8 cellular contexts compared by ENCODE assay signal in the genomic region with DNA sequence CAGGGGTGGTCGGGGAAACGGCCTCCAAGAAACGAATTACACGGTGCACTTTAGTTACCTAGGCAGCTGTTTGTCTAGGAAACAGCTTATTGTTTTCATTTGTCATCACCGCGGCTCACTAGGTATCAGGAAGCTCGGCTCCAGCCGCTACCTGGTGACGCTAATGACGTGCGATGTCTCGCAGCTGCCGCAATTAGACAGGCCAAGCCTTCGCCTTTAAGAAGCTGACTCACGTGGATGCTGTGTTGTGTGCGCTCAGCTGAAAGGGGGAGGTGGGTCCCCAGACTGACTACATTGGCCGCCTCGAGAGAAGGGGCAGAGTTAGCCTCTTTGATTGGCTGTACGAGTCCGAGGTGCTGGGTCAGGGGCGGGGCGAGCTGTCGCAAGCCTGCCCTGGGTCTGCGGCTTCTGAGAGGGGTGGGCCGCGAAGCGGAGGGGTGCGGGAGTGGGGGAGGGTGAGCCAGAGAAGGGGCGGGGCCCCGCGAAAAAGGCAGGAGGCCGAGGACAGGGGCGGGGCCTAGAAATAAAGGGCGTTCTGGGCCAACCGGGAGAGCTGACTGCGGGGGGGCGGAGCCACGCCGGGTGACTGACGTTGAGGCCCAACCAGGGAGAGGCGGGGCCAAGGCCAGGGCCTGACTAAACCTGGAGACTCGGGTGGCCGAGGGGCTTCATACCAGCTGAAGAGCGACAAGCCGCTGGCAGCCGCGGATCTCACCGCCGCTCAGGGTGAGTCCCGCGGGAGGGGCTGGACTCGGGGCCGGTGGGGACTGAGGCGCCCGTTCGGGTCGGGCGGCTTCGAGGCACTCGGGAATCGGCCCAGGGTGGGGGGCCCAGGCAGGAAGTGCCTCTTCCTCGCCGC. TPM values are rescaled to one million over a fixed set of nuclear protein-coding genes. Genes with fewer than 3 reads are reported as not detected.
A peak's percentile ranks its signal among the peaks of the same experiment; 100 is the strongest.
DNase-seq lines count a peak whose midpoint lies in the region; ATAC-seq, FAIRE-seq and TF ChIP-seq lines count a peak whose summit lies in the region.

A gene (plus strand): TSS at position 671 of the 859 bp plus-strand sequence. CDS start 9,645 bp downstream, outside the sequence.

- FAIRE-seq in HepG2 (lab: Jason Lieb, UNC) = peak; percentile 92

- peak within 1 kb of the TSS; percentile 85 to 96 (median 93) for H3K4me3 ChIP-seq in HepG2 (replicated peaks in 1 of 3; ENCODE audit: insufficient read depth in 1 of 3, low read depth in 2 of 3, low read length in 3 of 3)

- DNase-seq in CD1c-positive myeloid dendritic cell (ENCODE audit: extremely low spot score) = peak; percentile 99
- DNase-seq in NCI-H82 treated with DMSO at 0.1 percent for 48 hours (lab: John Stamatoyannopoulos, UW; ENCODE audit: unreplicated experiment) = peak; percentile 100
- DNase-seq in activated CD4-positive, alpha-beta memory T cell treated with anti-CD3 and anti-CD28 coated beads for 36 hours = peak; percentile 99
- peak; percentile 93 to 99 for DNase-seq in dermis microvascular lymphatic vessel endothelial cell (ENCODE audit: low read depth in 2 of 2)
- DNase-seq in HepG2 (ENCODE audit: low spot score) = peak; percentile 98
- peak; percentile 99 for DNase-seq in stimulated activated CD4-positive, alpha-beta T cell treated with anti-CD3 and anti-CD28 coated beads, Interleukin-4, amount 100 ng/mL, for 1 hour

- peaks cover 44% of the 10 kb centered on the region for H3K4me1 ChIP-seq in HepG2 (ENCODE audit: insufficient read depth, low read length)

- no peaks in the 10 kb centered on the region for H3K9me3 Mint-ChIP-seq in activated CD4-positive, alpha-beta memory T cell treated with anti-CD3 and anti-CD28 coated beads for 36 hours

- H3K27ac Mint-ChIP-seq in activated CD4-positive, alpha-beta memory T cell treated with anti-CD3 and anti-CD28 coated beads for 36 hours = peak within 1 kb of the TSS; percentile 95

- TF ChIP-seq RAD21 in HepG2 (CRISPR knock-in tag; IDR thresholded peaks at IDR 0.05) = no peak

- no peaks in the 10 kb centered on the region for H3K36me3 ChIP-seq in HepG2 (replicated peaks in 1 of 2; ENCODE audit: control insufficient read depth in 1 of 2, insufficient read depth in 2 of 2, low read length in 2 of 2)

- CTCF ChIA-PET in activated CD4-positive, alpha-beta memory T cell treated with anti-CD3 and anti-CD28 coated beads for 36 hours (lab: Charles Lee) = interaction anchor here (0.5 to 7.2 kb wide), 7 partner anchors 11 to 565 kb away, joined by 3 to 102 read pairs (median 4); no protein-coding TSS in a partner anchor
- CTCF ChIA-PET in HepG2 (lab: Yijun Ruan, JAX; ENCODE audit: low intra/inter-chr PET ratio, low total read pairs) = no interaction called here

- peak; percentile 74 to 85 for TF ChIP-seq POLR2A in HepG2 (IDR thresholded peaks at IDR 0.05; ENCODE audit: insufficient read depth in 1 of 2, low read depth in 2 of 2, low read length in 2 of 2)

- peak within 1 kb of the TSS; percentile 89 for H3K27ac ChIP-seq in HepG2 (ENCODE audit: extremely low read length, insufficient read depth, low read length)

- H3K4me3 Mint-ChIP-seq in activated CD4-positive, alpha-beta memory T cell treated with anti-CD3 and anti-CD28 coated beads for 36 hours = peak within 1 kb of the TSS; percentile 82

- H3K27me3 Mint-ChIP-seq in activated CD4-positive, alpha-beta memory T cell treated with anti-CD3 and anti-CD28 coated beads for 36 hours = no peaks in the 10 kb centered on the region

- H4K20me1 ChIP-seq in HepG2 (ENCODE audit: insufficient read depth, low read length) = peaks cover 10% of the 10 kb centered on the region; the same call in 1 of the 2 replicates

- BruUV-seq in HepG2 (replicated peaks; lab: Mats Ljungman, UMichigan) = no TSS peak

- TF ChIP-seq EP300 in HepG2 (IDR thresholded peaks at IDR 0.05; ENCODE audit: low read depth in 2 of 2, low read length in 2 of 2) (peak in 1 of 2 experiments; percentile 38; a peak in 2 of 4 replicates), HepG2 (CRISPR knock-in tag; IDR thresholded peaks at IDR 0.05; ENCODE audit: borderline replicate concordance) (no peak)

- H3K4me2 ChIP-seq in HepG2 (ENCODE audit: low read depth, low read length) = peak within 1 kb of the TSS; percentile 91

- peak within 1 kb of the TSS; percentile 45 for H2AFZ ChIP-seq in HepG2 (ENCODE audit: low read length)

- peaks cover 6% of the 10 kb centered on the region for H3K36me3 Mint-ChIP-seq in activated CD4-positive, alpha-beta memory T cell treated with anti-CD3 and anti-CD28 coated beads for 36 hours

- under 1% methylated on average over 40 of the region's 63 CpGs for WGBS in HepG2 (ENCODE audit: low lambda C conversion rate)

- ATAC-seq in GM19438 (IDR thresholded peaks at IDR 0.05; ENCODE audit: low read depth, unreplicated experiment) = peak; percentile 90
- ATAC-seq in HG03575 (IDR thresholded peaks at IDR 0.05; ENCODE audit: extremely low read depth, insufficient number of reproducible peaks, low FRiP score, unreplicated experiment) = peak; percentile 93
- ATAC-seq in HepG2 = peak; percentile 98

- H3K27me3 ChIP-seq in HepG2 (ENCODE audit: control insufficient read depth in 1 of 2, insufficient read depth in 2 of 2, low read length in 2 of 2) = peaks cover 2 to 4% of the 10 kb centered on the region in 2 experiments; a peak in 1 of 5 replicates

- peak within 1 kb of the TSS; percentile 97 for H3K9ac ChIP-seq in HepG2 (ENCODE audit: insufficient read depth, low read depth, low read length)

- peaks cover 50% of the 10 kb centered on the region for H3K4me1 Mint-ChIP-seq in activated CD4-positive, alpha-beta memory T cell treated with anti-CD3 and anti-CD28 coated beads for 36 hours (ENCODE audit: low read depth)

- TF ChIP-seq CTCF in HepG2 (CRISPR knock-in tag; IDR thresholded peaks at IDR 0.05) = no peak

- no peaks in the 10 kb centered on the region for H3K79me2 ChIP-seq in HepG2 (ENCODE audit: insufficient read depth, low read length)

- intact Hi-C loops in activated CD4-positive, alpha-beta memory T cell treated with anti-CD3 and anti-CD28 coated beads for 36 hours (cut with micrococcal nuclease) = loop anchor here (1.0 to 10.0 kb wide), 11 partner anchors 85 to 1754 kb away; a partner anchor contains a TSS
- intact Hi-C loops in HepG2 (cut with micrococcal nuclease; ENCODE audit: unreplicated experiment) = loop anchor here (5.0 kb wide), 1 partner anchor 301 kb away; a partner anchor contains a TSS

- H3K9me3 ChIP-seq in HepG2 (ENCODE audit: low read length) = no peaks in the 10 kb centered on the region

- POLR2A ChIA-PET in activated CD4-positive, alpha-beta memory T cell treated with anti-CD3 and anti-CD28 coated beads for 36 hours (lab: Charles Lee) = interaction anchor here (0.8 to 5.3 kb wide), 10 partner anchors 8 to 301 kb away, joined by 3 to 43 read pairs (median 6); a partner anchor contains a TSS
- POLR2A ChIA-PET in HepG2 (lab: Yijun Ruan, JAX) = interaction anchor here (0.7 to 2.7 kb wide), 8 partner anchors 9 to 1395 kb away, joined by 3 to 16 read pairs (median 4); a partner anchor contains a TSS

- in situ Hi-C loops in HepG2 (cut with HindIII; ENCODE audit: extremely low pct_ligation_motif_present, low pct_unique_long_range_greater_than_20kb) = no loop called here

TF ChIP-seq in HepG2, 621 proteins besides CTCF, POLR2A, EP300 and RAD21 (continues in another document):
- TF ChIP-seq, protein P1, sequence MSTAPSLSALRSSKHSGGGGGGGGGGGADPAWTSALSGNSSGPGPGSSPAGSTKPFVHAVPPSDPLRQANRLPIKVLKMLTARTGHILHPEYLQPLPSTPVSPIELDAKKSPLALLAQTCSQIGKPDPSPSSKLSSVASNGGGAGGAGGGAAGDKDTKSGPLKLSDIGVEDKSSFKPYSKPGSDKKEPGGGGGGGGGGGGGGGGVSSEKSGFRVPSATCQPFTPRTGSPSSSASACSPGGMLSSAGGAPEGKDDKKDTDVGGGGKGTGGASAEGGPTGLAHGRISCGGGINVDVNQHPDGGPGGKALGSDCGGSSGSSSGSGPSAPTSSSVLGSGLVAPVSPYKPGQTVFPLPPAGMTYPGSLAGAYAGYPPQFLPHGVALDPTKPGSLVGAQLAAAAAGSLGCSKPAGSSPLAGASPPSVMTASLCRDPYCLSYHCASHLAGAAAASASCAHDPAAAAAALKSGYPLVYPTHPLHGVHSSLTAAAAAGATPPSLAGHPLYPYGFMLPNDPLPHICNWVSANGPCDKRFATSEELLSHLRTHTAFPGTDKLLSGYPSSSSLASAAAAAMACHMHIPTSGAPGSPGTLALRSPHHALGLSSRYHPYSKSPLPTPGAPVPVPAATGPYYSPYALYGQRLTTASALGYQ (CRISPR knock-in tag; IDR thresholded peaks at IDR 0.05) = no peak
- TF ChIP-seq ZNF180 (CRISPR knock-in tag; IDR thresholded peaks at IDR 0.05; ENCODE audit: borderline replicate concordance, low read depth) = no peak

RNA-seq across cellular contexts. Expression of the gene that starts here (rescaled TPM):
- 10 to 100 TPM; 43.3 to 43.4 TPM for total RNA-seq in activated CD4-positive, alpha-beta memory T cell treated with anti-CD3 and anti-CD28 coated beads for 36 hours
- 71.2 and 108 TPM in 2 replicates for total RNA-seq in dermis microvascular lymphatic vessel endothelial cell
- total RNA-seq in HepG2 (2016; rRNA removed; fragmentation: Illumina TruSeq; extraction: Trizol) = 12.7 and 20.8 TPM in 2 replicates
- 3.1 and 4.2 TPM in 2 replicates for total RNA-seq in HepG2 (2016; cell fraction: cytosol; rRNA removed; fragmentation: Illumina TruSeq; extraction: Trizol; ENCODE audit: low read depth)
- 13.3 and 21.4 TPM in 2 replicates for total RNA-seq in HepG2 (2016; cell fraction: insoluble cytoplasmic fraction; rRNA removed; fragmentation: Illumina TruSeq; extraction: Trizol)
- 10.5 and 12.1 TPM in 2 replicates for total RNA-seq in HepG2 (2016; cell fraction: membrane; rRNA removed; fragmentation: Illumina TruSeq; extraction: Trizol)
- 14.3 and 15.3 TPM in 2 replicates for total RNA-seq in HepG2 (2016; cell fraction: nucleus; rRNA removed; fragmentation: Illumina TruSeq; extraction: Trizol)
- polyA plus RNA-seq in HepG2 (2011; rRNA removed) = 49.7 and 55.6 TPM in 2 replicates
- polyA plus RNA-seq in HepG2 (2011; cell fraction: cytosol; rRNA removed) = 28.5 and 45.1 TPM in 2 replicates
- 19.0 and 23.4 TPM in 2 replicates for polyA plus RNA-seq in HepG2 (2011; cell fraction: nucleus; rRNA removed)
- polyA plus RNA-seq in HepG2 (2012) = 47.3 and 48.5 TPM in 2 replicates
- 3.6 and 4.4 TPM in 2 replicates for polyA plus RNA-seq in HepG2 (2016; cell fraction: cytosol; fragmentation: Illumina TruSeq; extraction: Trizol; ENCODE audit: low read depth)
- polyA plus RNA-seq in HepG2 (2016; cell fraction: insoluble cytoplasmic fraction; fragmentation: Illumina TruSeq; extraction: Trizol; ENCODE audit: low read depth) = 30.6 and 37.0 TPM in 2 replicates
- 8.1 and 9.4 TPM in 2 replicates for polyA plus RNA-seq in HepG2 (2016; cell fraction: membrane; fragmentation: Illumina TruSeq; extraction: Trizol; ENCODE audit: low read depth)
- polyA plus RNA-seq in HepG2 (2016; cell fraction: nucleus; fragmentation: Illumina TruSeq; extraction: Trizol; ENCODE audit: insufficient read depth, low read depth) = 16.6 and 19.4 TPM in 2 replicates
- 8.5 and 44.5 TPM in 2 replicates for polyA minus RNA-seq in HepG2 (2011; rRNA and poly(A)+ RNA removed; ENCODE audit: low replicate concordance)
- polyA minus RNA-seq in HepG2 (2011; cell fraction: cytosol; rRNA and poly(A)+ RNA removed) = 24.6 and 35.0 TPM in 2 replicates
- polyA minus RNA-seq in HepG2 (2011; cell fraction: nucleus; rRNA and poly(A)+ RNA removed) = 38.5 and 44.5 TPM in 2 replicates

Comparison
In these comparisons a context has a peak if more than half of its experiments do, and no peak if none do; other contexts are left out.
1. Peak in every context shown above with its lines: DNase-seq, ATAC-seq, H3K4me3 ChIP-seq and H3K27ac ChIP-seq.